ENCODE assay signal across 36 cellular contexts in the genomic region with DNA sequence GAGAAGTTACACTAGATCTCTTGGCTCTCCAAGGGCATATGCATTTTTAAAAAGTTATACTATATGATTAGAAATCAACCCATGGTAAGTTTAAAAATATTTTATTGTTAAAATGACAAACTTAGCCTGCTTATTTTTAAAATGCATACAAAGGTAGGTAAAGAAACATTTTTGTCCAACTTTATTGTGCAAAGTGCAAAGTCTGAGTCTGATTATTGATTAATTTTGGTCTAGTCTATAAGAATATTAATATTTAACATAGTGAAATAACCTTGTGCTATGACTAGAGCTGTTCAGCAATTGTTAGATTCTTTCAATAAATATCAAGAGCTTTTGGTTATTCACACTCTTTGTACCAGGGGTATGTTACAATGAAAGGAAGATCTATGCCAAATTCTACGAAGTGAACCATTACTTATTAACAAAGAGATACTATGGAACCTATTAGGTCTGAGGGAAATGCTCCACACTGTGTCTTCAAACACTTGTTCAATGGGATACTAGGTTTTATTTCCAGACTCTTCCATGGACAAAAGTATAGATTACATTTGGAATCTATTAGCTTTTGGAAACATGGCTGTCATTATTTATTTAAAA.
"Had no signal": no experiment of that assay in that cellular context is flagged by ENCODE, and none has a peak within 500 bp of the region (broad histone marks: within the 10 kb centered on the region; RNA-seq: fewer than 3 reads in every experiment).

No MANE protein-coding gene starts in this region.

- H3K27ac Mint-ChIP-seq: activated B cell treated with CpG ODN at 0.5 μM for 24 hours; activated CD4-positive, alpha-beta memory T cell treated with anti-CD3 and anti-CD28 coated beads for 36 hours; activated CD4-positive, alpha-beta T cell treated with anti-CD3 and anti-CD28 coated beads, Interleukin-2, amount 10 ng/mL, durations not matched to agents 24 days and 14 days; activated CD8-positive, alpha-beta T cell treated with anti-CD3 and anti-CD28 coated beads for 36 hours; activated naive CD4-positive, alpha-beta T cell treated with anti-CD3 and anti-CD28 coated beads, Interleukin-2, amount 10 ng/mL, durations not matched to agents 7 days and 5 days; activated naive CD4-positive, alpha-beta T cell treated with anti-CD3 and anti-CD28 coated beads, Interleukin-2, amount 50 U/mL, for 24 hours; activated naive CD8-positive, alpha-beta T cell; activated naive CD8-positive, alpha-beta T cell treated with anti-CD3 and anti-CD28 coated beads, Interleukin-2, amount 10 ng/mL, durations not matched to agents 7 days and 5 days; activated naive CD8-positive, alpha-beta T cell treated with anti-CD3 and anti-CD28 coated beads, Interleukin-2, amount 50 U/mL, for 24 hours; activated T-helper 2 cell treated with anti-CD3 and anti-CD28 coated beads, Interferon-gamma antibody, Interleukin-2, Interleukin-4, amounts not matched to agents 10 μg/mL and 5 μg/mL and 100 μg/mL, durations not matched to agents 14 hours and 24 hours and 36 hours; brain; T-helper 1 cell treated with Interleukin-12 subunit alpha and Interleukin-12 subunit beta and Interleukin-4 antibody, amounts not matched to agents 30 μg/mL and 1 μg/mL, for 36 hours; T-helper 2 cell treated with Interferon-gamma antibody and Interleukin-4, amounts not matched to agents 5 μg/mL and 100 μg/mL, for 36 hours had no signal

- H3K4me1 Mint-ChIP-seq: activated B cell treated with CpG ODN at 0.5 μM for 24 hours; activated CD4-positive, alpha-beta T cell treated with anti-CD3 and anti-CD28 coated beads, Interleukin-2, amount 10 ng/mL, durations not matched to agents 24 days and 14 days; activated naive CD4-positive, alpha-beta T cell treated with anti-CD3 and anti-CD28 coated beads, Interleukin-2, amount 10 ng/mL, durations not matched to agents 7 days and 5 days; activated naive CD4-positive, alpha-beta T cell treated with anti-CD3 and anti-CD28 coated beads, Interleukin-2, amount 50 U/mL, for 24 hours; activated naive CD8-positive, alpha-beta T cell treated with anti-CD3 and anti-CD28 coated beads, Interleukin-2, amount 10 ng/mL, durations not matched to agents 7 days and 5 days; activated naive CD8-positive, alpha-beta T cell treated with anti-CD3 and anti-CD28 coated beads, Interleukin-2, amount 50 U/mL, for 24 hours; brain; central memory CD8-positive, alpha-beta T cell had no signal

- H3K36me3 Mint-ChIP-seq: activated CD4-positive, alpha-beta memory T cell treated with anti-CD3 and anti-CD28 coated beads for 36 hours; activated naive CD4-positive, alpha-beta T cell treated with anti-CD3 and anti-CD28 coated beads, Interleukin-2, amount 10 ng/mL, durations not matched to agents 7 days and 5 days; activated naive CD4-positive, alpha-beta T cell treated with anti-CD3 and anti-CD28 coated beads, Interleukin-2, amount 50 U/mL, for 24 hours; activated naive CD8-positive, alpha-beta T cell; activated naive CD8-positive, alpha-beta T cell treated with anti-CD3 and anti-CD28 coated beads, Interleukin-2, amount 10 ng/mL, durations not matched to agents 7 days and 5 days; brain had no signal

- FAIRE-seq: bronchial epithelial cell, TTC549 had no signal

- H3K4me3 Mint-ChIP-seq: activated B cell treated with CpG ODN at 0.5 μM for 24 hours; activated CD4-positive, alpha-beta memory T cell treated with anti-CD3 and anti-CD28 coated beads for 36 hours; activated CD4-positive, alpha-beta T cell treated with anti-CD3 and anti-CD28 coated beads, Interleukin-2, amount 10 ng/mL, durations not matched to agents 24 days and 14 days; activated CD8-positive, alpha-beta T cell treated with anti-CD3 and anti-CD28 coated beads for 36 hours; activated naive CD4-positive, alpha-beta T cell treated with anti-CD3 and anti-CD28 coated beads, Interleukin-2, amount 10 ng/mL, durations not matched to agents 7 days and 5 days; activated naive CD4-positive, alpha-beta T cell treated with anti-CD3 and anti-CD28 coated beads, Interleukin-2, amount 50 U/mL, for 24 hours; activated naive CD8-positive, alpha-beta T cell; activated naive CD8-positive, alpha-beta T cell treated with anti-CD3 and anti-CD28 coated beads, Interleukin-2, amount 10 ng/mL, durations not matched to agents 7 days and 5 days; activated naive CD8-positive, alpha-beta T cell treated with anti-CD3 and anti-CD28 coated beads, Interleukin-2, amount 50 U/mL, for 24 hours; brain; central memory CD8-positive, alpha-beta T cell; T-helper 1 cell treated with Interleukin-12 subunit alpha and Interleukin-12 subunit beta and Interleukin-4 antibody, amounts not matched to agents 30 μg/mL and 1 μg/mL, for 36 hours; T-helper 2 cell treated with Interferon-gamma antibody and Interleukin-4, amounts not matched to agents 5 μg/mL and 100 μg/mL, for 36 hours had no signal

- H3K9me3 ChIP-seq: ascending aorta had no signal

- ATAC-seq: activated CD8-positive, alpha-beta T cell treated with anti-CD3 and anti-CD28 coated beads for 36 hours; activated naive CD8-positive, alpha-beta T cell treated with anti-CD3 and anti-CD28 coated beads, Interleukin-2, amount 50 U/mL, for 24 hours had no signal

- H3K27me3 ChIP-seq: ascending aorta, cardiac muscle cell had no signal

- H3K4me3 ChIP-seq: ascending aorta, cardiac muscle cell had no signal

- H3K9me3 Mint-ChIP-seq: activated B cell treated with CpG ODN at 0.5 μM for 24 hours; activated CD4-positive, alpha-beta memory T cell treated with anti-CD3 and anti-CD28 coated beads for 36 hours; activated CD4-positive, alpha-beta T cell treated with anti-CD3 and anti-CD28 coated beads, Interleukin-2, amount 10 ng/mL, durations not matched to agents 24 days and 14 days; activated CD8-positive, alpha-beta T cell treated with anti-CD3 and anti-CD28 coated beads for 36 hours; activated naive CD4-positive, alpha-beta T cell treated with anti-CD3 and anti-CD28 coated beads, Interleukin-2, amount 10 ng/mL, durations not matched to agents 7 days and 5 days; activated naive CD4-positive, alpha-beta T cell treated with anti-CD3 and anti-CD28 coated beads, Interleukin-2, amount 50 U/mL, for 24 hours; activated naive CD8-positive, alpha-beta T cell treated with anti-CD3 and anti-CD28 coated beads, Interleukin-2, amount 10 ng/mL, durations not matched to agents 7 days and 5 days; activated naive CD8-positive, alpha-beta T cell treated with anti-CD3 and anti-CD28 coated beads, Interleukin-2, amount 50 U/mL, for 24 hours; activated T-helper 2 cell treated with anti-CD3 and anti-CD28 coated beads, Interferon-gamma antibody, Interleukin-2, Interleukin-4, amounts not matched to agents 10 μg/mL and 5 μg/mL and 100 μg/mL, durations not matched to agents 14 hours and 24 hours and 36 hours; brain; central memory CD8-positive, alpha-beta T cell; T-helper 1 cell treated with Interleukin-12 subunit alpha and Interleukin-12 subunit beta and Interleukin-4 antibody, amounts not matched to agents 30 μg/mL and 1 μg/mL, for 36 hours; T-helper 2 cell treated with Interferon-gamma antibody and Interleukin-4, amounts not matched to agents 5 μg/mL and 100 μg/mL, for 36 hours had no signal

- H3K36me3 ChIP-seq: ascending aorta, cardiac muscle cell had no signal

- H3K27ac ChIP-seq: ascending aorta, cardiac muscle cell, VCaP had no signal

- H3K27me3 Mint-ChIP-seq: activated naive CD4-positive, alpha-beta T cell treated with anti-CD3 and anti-CD28 coated beads, Interleukin-2, amount 10 ng/mL, durations not matched to agents 7 days and 5 days; activated naive CD4-positive, alpha-beta T cell treated with anti-CD3 and anti-CD28 coated beads, Interleukin-2, amount 50 U/mL, for 24 hours; brain had no signal

- DNase-seq: activated B cell treated with CpG ODN at 0.5 μM for 24 hours; activated CD4-positive, alpha-beta memory T cell treated with anti-CD3 and anti-CD28 coated beads for 36 hours; activated CD4-positive, alpha-beta T cell treated with anti-CD3 and anti-CD28 coated beads for 4 hours; activated CD4-positive, alpha-beta T cell treated with anti-CD3 and anti-CD28 coated beads, Interleukin-2, amount 10 ng/mL, durations not matched to agents 24 days and 14 days; activated CD4-positive, alpha-beta T cell treated with anti-CD3 and anti-CD28 coated beads, Interleukin-2, amount 50 U/mL, for 1 hour; activated CD4-positive, alpha-beta T cell treated with anti-CD3 and anti-CD28 coated beads, Interleukin-2, amount 50 U/mL, for 4 hours; activated CD4-positive, CD25-positive, alpha-beta regulatory T cell treated with anti-CD3 and anti-CD28 coated beads, Interleukin-2, amount 50 U/mL, for 72 hours; activated CD8-positive, alpha-beta memory T cell treated with anti-CD3 and anti-CD28 coated beads, Interleukin-2, amount 50 U/mL, for 4 hours; activated CD8-positive, alpha-beta T cell treated with anti-CD3 and anti-CD28 coated beads for 36 hours; activated effector memory CD4-positive, alpha-beta T cell treated with Interleukin-2 at 50 U/mL for 16 hours; activated gamma-delta T cell; activated naive CD4-positive, alpha-beta T cell treated with anti-CD3 and anti-CD28 coated beads, Interleukin-2, amount 10 ng/mL, durations not matched to agents 7 days and 5 days; activated naive CD4-positive, alpha-beta T cell treated with Interleukin-2 at 50 U/mL for 16 hours; activated naive CD8-positive, alpha-beta T cell treated with anti-CD3 and anti-CD28 coated beads, Interleukin-2, amount 10 ng/mL, durations not matched to agents 7 days and 5 days; activated naive CD8-positive, alpha-beta T cell treated with anti-CD3 and anti-CD28 coated beads, Interleukin-2, amount 50 U/mL, for 24 hours; activated T-cell treated with anti-CD3 and anti-CD28 coated beads for 4 hours; activated T-cell treated with anti-CD3 and anti-CD28 coated beads, Interleukin-2, amount 50 U/mL, for 1 hour; activated T-cell treated with anti-CD3 and anti-CD28 coated beads, Interleukin-2, amount 50 U/mL, for 48 hours; amygdala; anterior cingulate cortex; caudate nucleus; T-helper 1 cell; T-helper 2 cell; T-helper 9 cell had no signal

- H3K4me1 ChIP-seq: ascending aorta had no signal
